Comparison of ENCODE assay signal across 8 cellular contexts in the genomic region with DNA sequence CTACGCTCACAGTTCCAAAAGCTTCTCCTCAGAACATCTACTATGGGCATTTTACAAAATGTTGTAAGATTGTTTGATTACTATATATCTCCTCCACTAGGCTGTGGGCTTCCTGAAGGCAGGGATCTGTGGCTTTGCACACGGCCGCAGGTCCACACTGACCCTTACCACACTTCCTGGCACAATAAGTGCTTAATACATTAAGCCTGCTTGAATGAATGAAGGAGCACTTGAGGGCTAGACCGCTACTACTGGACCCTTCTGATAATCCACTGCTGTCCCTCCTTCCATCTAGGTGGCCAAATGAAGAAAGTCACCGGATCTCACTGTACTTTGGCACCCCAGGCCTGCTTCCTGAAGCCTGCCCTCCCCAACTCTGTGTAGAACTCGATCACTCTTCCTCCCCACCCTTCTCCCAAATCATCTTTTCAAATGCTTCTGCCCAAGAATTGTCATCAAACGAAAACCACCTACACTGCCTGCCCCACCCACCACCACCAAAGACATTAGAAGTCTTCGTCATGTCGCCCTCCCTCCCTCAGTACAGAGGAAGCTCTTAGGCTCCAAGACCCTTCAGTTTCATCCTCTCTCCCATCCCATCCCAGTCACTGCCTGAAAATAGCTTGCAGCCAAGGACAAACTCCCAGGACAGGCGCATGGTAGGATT. TPM values are rescaled to one million over a fixed set of nuclear protein-coding genes. Genes with fewer than 3 reads are reported as not detected.
A peak's percentile ranks its signal among the peaks of the same experiment; 100 is the strongest.
DNase-seq lines count a peak whose midpoint lies in the region; ATAC-seq and TF ChIP-seq lines count a peak whose summit lies in the region.

No MANE protein-coding gene starts in this region.

- DNase-seq in stimulated activated naive CD4-positive, alpha-beta T cell (lab: John Stamatoyannopoulos, UW): peak in 5 of 6 experiments; percentile 11 to 39 (median 19)
- no peak for DNase-seq in stimulated activated naive CD4-positive, alpha-beta T cell treated with Interleukin-2 at 50 U/mL for 16 hours (lab: John Stamatoyannopoulos, UW)
- no peak for DNase-seq in adrenal gland
- no peak for DNase-seq in NCI-H345 treated with DMSO at 0.1 percent for 48 hours (lab: John Stamatoyannopoulos, UW; ENCODE audit: unreplicated experiment)
- DNase-seq in NCI-H1105 (lab: John Stamatoyannopoulos, UW): no peak
- no peak for DNase-seq in NCI-H187 (lab: John Stamatoyannopoulos, UW)

- H3K27me3 ChIP-seq in adrenal gland (no peaks in the 10 kb centered on the region), mucosa of stomach (ENCODE audit: control insufficient read depth, insufficient read depth, low read length) (no peaks in the 10 kb centered on the region)

- H3K9ac ChIP-seq in mucosa of stomach (ENCODE audit: low read length): peak overlapping the region; percentile 22

- no peaks in the 10 kb centered on the region for H3K9me3 ChIP-seq in adrenal gland (replicated peaks in 1 of 3)
- H3K9me3 ChIP-seq in mucosa of stomach (ENCODE audit: control insufficient read depth, low read length): no peaks in the 10 kb centered on the region

- peaks cover 0 to 27% of the 10 kb centered on the region in 2 donors for H3K36me3 ChIP-seq in adrenal gland (replicated peaks in 1 of 2)
- H3K36me3 ChIP-seq in mucosa of stomach (ENCODE audit: control insufficient read depth, insufficient read depth, low read length): no peaks in the 10 kb centered on the region

- no peak for ATAC-seq in HG02870 (IDR thresholded peaks at IDR 0.05; ENCODE audit: unreplicated experiment)

- TF ChIP-seq POLR2A in adrenal gland (IDR thresholded peaks at IDR 0.05): no peak

- no peak for TF ChIP-seq CTCF in adrenal gland (IDR thresholded peaks at IDR 0.05)

- 57 to 62% (median 61%) methylated on average over 10 of the region's 10 CpGs for WGBS in adrenal gland, 4 donors

- H3K4me3 ChIP-seq in adrenal gland: peak overlapping the region in 1 of 4 donors; percentile 85
- H3K4me3 ChIP-seq in mucosa of stomach (ENCODE audit: low read length): no peak overlapping the region

- H3K27ac ChIP-seq in adrenal gland: peak overlapping the region in 3 of 5 donors; percentile 30 to 88 (median 57)

- intact Hi-C loops in adrenal gland (cut with DNase I): no loop called here

- H3K4me1 ChIP-seq in adrenal gland (replicated peaks in 1 of 2) (peaks cover 8 to 22% of the 10 kb centered on the region in 2 donors), mucosa of stomach (ENCODE audit: control insufficient read depth, insufficient read depth, low read length) (peaks cover 6% of the 10 kb centered on the region)

RNA-seq across cellular contexts. Expression of a gene that starts 0.6 kb away (rescaled TPM):
- 1 to 10 TPM; 3.2 to 6.0 (median 4.1) TPM for total RNA-seq in adrenal gland
- 1 to 10 TPM; 1.4 to 2.7 (median 1.5) TPM for polyA plus RNA-seq in adrenal gland

RNA-seq across cellular contexts. Expression of a gene that starts 9.4 kb away (rescaled TPM):
- total RNA-seq in adrenal gland: under 1 TPM in 1 of 8 donors, not detected in 7; 0.46 TPM
- polyA plus RNA-seq in adrenal gland: 1 to 10 TPM in 1 of 3 donors, not detected in 2; 1.1 TPM

RNA-seq across cellular contexts. Expression of a gene that starts 43.0 kb away (rescaled TPM):
- total RNA-seq in adrenal gland: 1 to 10 TPM in 3 of 8 donors, under 1 TPM in 4, not detected in 1; under 0.01 to 1.6 (median 0.53) TPM
- under 1 TPM; 0.46 to 0.88 (median 0.64) TPM for polyA plus RNA-seq in adrenal gland

RNA-seq across cellular contexts. Expression of a gene that starts 49.5 kb away (rescaled TPM):
- under 1 TPM in 7 of 8 donors, not detected in 1; 0.32 to 0.72 (median 0.44) TPM for total RNA-seq in adrenal gland
- polyA plus RNA-seq in adrenal gland: 1 to 10 TPM in 1 of 3 donors, under 1 TPM in 2; 0.05 to 1.1 (median 0.61) TPM

Comparison
In these comparisons a context has a peak if more than half of its experiments do, and no peak if none do; other contexts are left out.
1. DNase-seq: peak in stimulated activated naive CD4-positive, alpha-beta T cell (5 of 6); none in stimulated activated naive CD4-positive, alpha-beta T cell treated with Interleukin-2 at 50 U/mL for 16 hours (single experiment), adrenal gland (0 of 7), NCI-H345 treated with DMSO at 0.1 percent for 48 hours (single experiment), NCI-H1105 (single experiment) and NCI-H187 (0 of 2).